In the genomic region with DNA sequence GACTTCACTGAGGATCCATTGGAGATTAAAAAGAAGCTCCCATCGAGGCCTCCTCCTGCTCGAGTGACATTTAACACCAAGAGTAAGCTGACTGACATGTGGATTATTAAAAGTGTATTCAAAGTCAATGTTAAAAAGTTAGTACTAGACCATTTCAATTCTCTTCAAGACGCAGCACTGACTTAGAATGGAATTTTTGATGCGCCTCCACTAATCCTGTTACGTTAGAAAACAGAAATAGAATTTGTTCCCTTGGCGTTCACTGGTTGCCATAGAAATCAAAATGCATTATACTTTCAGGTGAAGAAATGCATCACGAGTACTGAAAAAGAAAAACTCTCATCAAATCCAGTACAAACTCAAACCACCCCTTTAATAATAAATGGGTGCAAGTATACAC, we compare ENCODE assay signal across 23 cellular contexts. TPM values are rescaled to one million over a fixed set of nuclear protein-coding genes. Genes with fewer than 3 reads are reported as not detected.
DNase-seq lines count a peak whose midpoint lies in the region; ATAC-seq and TF ChIP-seq lines count a peak whose summit lies in the region.
"Had no signal": no experiment of that assay in that cellular context is flagged by ENCODE, and none has a peak within 500 bp of the region (broad histone marks: within the 10 kb centered on the region; RNA-seq: fewer than 3 reads in every experiment).

No MANE protein-coding gene starts in this region.

- H3K27ac Mint-ChIP-seq in brain, result peak overlapping the region; percentile 13 to 87 (median 54)

- peak overlapping the region; percentile 21 for H3K4me3 Mint-ChIP-seq in activated T-cell treated with anti-CD3 and anti-CD28 coated beads, Interleukin-2, amount 50 U/mL, for 4 hours
- peak overlapping the region in 3 of 5 experiments; percentile 1 to 50 (median 26) for H3K4me3 Mint-ChIP-seq in brain

- peaks cover 55% of the 10 kb centered on the region for H3K4me1 ChIP-seq in HEK293 (ENCODE audit: control insufficient read depth, insufficient read depth, low read length)

- no peak overlapping the region for H3K4me3 ChIP-seq in HEK293 (ENCODE audit: low read depth, low read length)
- H3K4me3 ChIP-seq: body of pancreas, coronary artery, upper lobe of left lung had no signal

- peaks cover 96% of the 10 kb centered on the region for H3K4me1 Mint-ChIP-seq in activated T-cell treated with anti-CD3 and anti-CD28 coated beads, Interleukin-2, amount 50 U/mL, for 4 hours (ENCODE audit: low read depth)
- peaks cover 98% of the 10 kb centered on the region for H3K4me1 Mint-ChIP-seq in brain

- POLR2A ChIA-PET in HEK293 (lab: Yijun Ruan, JAX), result no interaction called here

- H3K36me3 Mint-ChIP-seq in activated T-cell treated with anti-CD3 and anti-CD28 coated beads, Interleukin-2, amount 50 U/mL, for 4 hours (ENCODE audit: insufficient read depth), result peaks cover 3% of the 10 kb centered on the region
- peaks cover 9% of the 10 kb centered on the region for H3K36me3 Mint-ChIP-seq in brain

- H3K9me3 Mint-ChIP-seq in activated T-cell treated with anti-CD3 and anti-CD28 coated beads, Interleukin-2, amount 50 U/mL, for 4 hours, result no peaks in the 10 kb centered on the region
- H3K9me3 Mint-ChIP-seq in brain, result peaks cover 0 to 2% (median 0%) of the 10 kb centered on the region in 5 experiments
- H3K9me3 Mint-ChIP-seq: activated naive CD4-positive, alpha-beta T cell treated with anti-CD3 and anti-CD28 coated beads, Interleukin-2, amount 50 U/mL, for 72 hours had no signal

- DNase-seq in activated T-cell treated with anti-CD3 and anti-CD28 coated beads, Interleukin-2, amount 50 U/mL, for 4 hours, result no peak
- DNase-seq in activated T-cell treated with anti-CD3 and anti-CD28 coated beads, Interleukin-2, amount 50 U/mL, for 48 hours, result no peak
- DNase-seq in putamen (ENCODE audit: low spot score) (peak; percentile 56), SKM-1 (lab: John Stamatoyannopoulos, UW; ENCODE audit: unreplicated experiment) (no peak), NCI-H345 (lab: John Stamatoyannopoulos, UW) (no peak)
- DNase-seq: ACHN; body of pancreas; DND-41; H7; mesendoderm; MV-4-11; NCI-H2029 treated with DMSO at 0.1 percent for 48 hours; NCI-H446 treated with DMSO at 0.1 percent for 48 hours; retina; stimulated activated naive CD4-positive, alpha-beta T cell treated with Interleukin-2 at 50 U/mL for 16 hours had no signal

- no peak for ATAC-seq in activated T-cell treated with anti-CD3 and anti-CD28 coated beads, Interleukin-2, amount 50 U/mL, for 4 hours
- ATAC-seq in GM19463 (IDR thresholded peaks at IDR 0.05; ENCODE audit: unreplicated experiment), result no peak
- ATAC-seq: body of pancreas had no signal

- no peaks in the 10 kb centered on the region for H3K9me3 ChIP-seq in HEK293 (ENCODE audit: control insufficient read depth, insufficient read depth, low read depth, low read length)
- H3K9me3 ChIP-seq: body of pancreas, upper lobe of left lung had no signal

- no peaks in the 10 kb centered on the region for H3K27me3 Mint-ChIP-seq in activated T-cell treated with anti-CD3 and anti-CD28 coated beads, Interleukin-2, amount 50 U/mL, for 4 hours (ENCODE audit: low read depth)
- H3K27me3 Mint-ChIP-seq in brain, result no peaks in the 10 kb centered on the region

- CTCF ChIA-PET in HEK293 (lab: Yijun Ruan, JAX), result no interaction called here

- H3K27ac ChIP-seq in HEK293 (ENCODE audit: extremely low read depth, low read depth, low read length), result no peak overlapping the region
- H3K27ac ChIP-seq: body of pancreas, HL-60 had no signal

- H3K36me3 ChIP-seq in HEK293 (ENCODE audit: control insufficient read depth in 2 of 2, insufficient read depth in 1 of 2, low read length in 2 of 2), result no peaks in the 10 kb centered on the region
- H3K36me3 ChIP-seq: upper lobe of left lung had no signal

- TF ChIP-seq CTCF in HEK293 (tag by site-specific recombination; IDR thresholded peaks at IDR 0.05), result no peak
- TF ChIP-seq CTCF in brain (conservative IDR thresholded peaks at IDR 0.05), result no peak

TF ChIP-seq in HEK293, 187 proteins besides CTCF, POLR2A, EP300 and RAD21:
- TF ChIP-seq ZFHX2 (tag by site-specific recombination; conservative IDR thresholded peaks at IDR 0.05) (no peak), ZNF404 (tag by site-specific recombination; IDR thresholded peaks at IDR 0.05) (no peak), ZNF776 (tag by site-specific recombination; IDR thresholded peaks at IDR 0.05; ENCODE audit: borderline replicate concordance) (no peak), ZNF354C (tag by site-specific recombination; IDR thresholded peaks at IDR 0.05; ENCODE audit: borderline replicate concordance, low read depth) (no peak), ZNF274 (IDR thresholded peaks at IDR 0.05; ENCODE audit: low read length) (no peak), ZNF274 (tag by site-specific recombination; IDR thresholded peaks at IDR 0.05; ENCODE audit: borderline replicate concordance) (no peak), ZNF560 (tag by site-specific recombination; IDR thresholded peaks at IDR 0.05; ENCODE audit: borderline replicate concordance) (no peak), PRDM1 (tag by site-specific recombination; IDR thresholded peaks at IDR 0.05) (peak; percentile 56; the same call in 1 of the 2 replicates), SCRT1 (tag by site-specific recombination; IDR thresholded peaks at IDR 0.05; ENCODE audit: borderline replicate concordance) (no peak), ZNF629 (tag by site-specific recombination; IDR thresholded peaks at IDR 0.05) (no peak)
- TF ChIP-seq, protein P1, sequence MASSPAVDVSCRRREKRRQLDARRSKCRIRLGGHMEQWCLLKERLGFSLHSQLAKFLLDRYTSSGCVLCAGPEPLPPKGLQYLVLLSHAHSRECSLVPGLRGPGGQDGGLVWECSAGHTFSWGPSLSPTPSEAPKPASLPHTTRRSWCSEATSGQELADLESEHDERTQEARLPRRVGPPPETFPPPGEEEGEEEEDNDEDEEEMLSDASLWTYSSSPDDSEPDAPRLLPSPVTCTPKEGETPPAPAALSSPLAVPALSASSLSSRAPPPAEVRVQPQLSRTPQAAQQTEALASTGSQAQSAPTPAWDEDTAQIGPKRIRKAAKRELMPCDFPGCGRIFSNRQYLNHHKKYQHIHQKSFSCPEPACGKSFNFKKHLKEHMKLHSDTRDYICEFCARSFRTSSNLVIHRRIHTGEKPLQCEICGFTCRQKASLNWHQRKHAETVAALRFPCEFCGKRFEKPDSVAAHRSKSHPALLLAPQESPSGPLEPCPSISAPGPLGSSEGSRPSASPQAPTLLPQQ (tag by site-specific recombination; IDR thresholded peaks at IDR 0.05), result no peak
- TF ChIP-seq, protein P2, sequence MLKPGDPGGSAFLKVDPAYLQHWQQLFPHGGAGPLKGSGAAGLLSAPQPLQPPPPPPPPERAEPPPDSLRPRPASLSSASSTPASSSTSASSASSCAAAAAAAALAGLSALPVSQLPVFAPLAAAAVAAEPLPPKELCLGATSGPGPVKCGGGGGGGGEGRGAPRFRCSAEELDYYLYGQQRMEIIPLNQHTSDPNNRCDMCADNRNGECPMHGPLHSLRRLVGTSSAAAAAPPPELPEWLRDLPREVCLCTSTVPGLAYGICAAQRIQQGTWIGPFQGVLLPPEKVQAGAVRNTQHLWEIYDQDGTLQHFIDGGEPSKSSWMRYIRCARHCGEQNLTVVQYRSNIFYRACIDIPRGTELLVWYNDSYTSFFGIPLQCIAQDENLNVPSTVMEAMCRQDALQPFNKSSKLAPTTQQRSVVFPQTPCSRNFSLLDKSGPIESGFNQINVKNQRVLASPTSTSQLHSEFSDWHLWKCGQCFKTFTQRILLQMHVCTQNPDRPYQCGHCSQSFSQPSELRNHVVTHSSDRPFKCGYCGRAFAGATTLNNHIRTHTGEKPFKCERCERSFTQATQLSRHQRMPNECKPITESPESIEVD (tag by site-specific recombination; IDR thresholded peaks at IDR 0.05), result 0 out of 2 replicates have a peak, but pooled peaks have one; percentile 3
- TF ChIP-seq, protein P3, sequence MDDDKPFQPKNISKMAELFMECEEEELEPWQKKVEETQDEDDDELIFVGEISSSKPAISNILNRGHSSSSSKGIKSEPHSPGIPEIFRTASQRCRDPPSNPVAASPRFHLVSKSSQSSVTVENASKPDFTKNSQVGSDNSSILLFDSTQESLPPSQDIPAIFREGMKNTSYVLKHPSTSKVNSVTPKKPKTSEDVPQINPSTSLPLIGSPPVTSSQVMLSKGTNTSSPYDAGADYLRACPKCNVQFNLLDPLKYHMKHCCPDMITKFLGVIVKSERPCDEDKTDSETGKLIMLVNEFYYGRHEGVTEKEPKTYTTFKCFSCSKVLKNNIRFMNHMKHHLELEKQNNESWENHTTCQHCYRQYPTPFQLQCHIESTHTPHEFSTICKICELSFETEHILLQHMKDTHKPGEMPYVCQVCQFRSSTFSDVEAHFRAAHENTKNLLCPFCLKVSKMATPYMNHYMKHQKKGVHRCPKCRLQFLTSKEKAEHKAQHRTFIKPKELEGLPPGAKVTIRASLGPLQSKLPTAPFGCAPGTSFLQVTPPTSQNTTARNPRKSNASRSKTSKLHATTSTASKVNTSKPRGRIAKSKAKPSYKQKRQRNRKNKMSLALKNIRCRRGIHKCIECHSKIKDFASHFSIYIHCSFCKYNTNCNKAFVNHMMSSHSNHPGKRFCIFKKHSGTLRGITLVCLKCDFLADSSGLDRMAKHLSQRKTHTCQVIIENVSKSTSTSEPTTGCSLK (tag by site-specific recombination; IDR thresholded peaks at IDR 0.05), result no peak
TF ChIP-seq in HEK293: peak in this region for 2.

RNA-seq across cellular contexts. Expression of a gene that starts 42.2 kb away (rescaled TPM):
- 100 to 1,000 TPM; 102 to 113 (median 112) TPM for total RNA-seq in activated T-cell treated with anti-CD3 and anti-CD28 coated beads, Interleukin-2, amount 50 U/mL, for 4 hours
- 46.0 TPM for polyA plus RNA-seq in brain (ENCODE audit: insufficient read depth, low read depth, low replicate concordance)

RNA-seq across cellular contexts. Expression of a gene that starts 57.9 kb away (rescaled TPM):
- under 1 TPM in 1 of 3 donors, not detected in 2; 0.29 TPM for total RNA-seq in activated T-cell treated with anti-CD3 and anti-CD28 coated beads, Interleukin-2, amount 50 U/mL, for 4 hours
- not detected for polyA plus RNA-seq in brain (ENCODE audit: insufficient read depth, low read depth, low replicate concordance)
- total RNA-seq: body of pancreas; T-helper 1 cell treated with Interleukin-12 subunit alpha and Interleukin-12 subunit beta and Interleukin-4 antibody, amounts not matched to agents 30 ng/mL and 1 ng/mL, for 36 hours had no signal
